8 cellular contexts compared by ENCODE assay signal in the genomic region with DNA sequence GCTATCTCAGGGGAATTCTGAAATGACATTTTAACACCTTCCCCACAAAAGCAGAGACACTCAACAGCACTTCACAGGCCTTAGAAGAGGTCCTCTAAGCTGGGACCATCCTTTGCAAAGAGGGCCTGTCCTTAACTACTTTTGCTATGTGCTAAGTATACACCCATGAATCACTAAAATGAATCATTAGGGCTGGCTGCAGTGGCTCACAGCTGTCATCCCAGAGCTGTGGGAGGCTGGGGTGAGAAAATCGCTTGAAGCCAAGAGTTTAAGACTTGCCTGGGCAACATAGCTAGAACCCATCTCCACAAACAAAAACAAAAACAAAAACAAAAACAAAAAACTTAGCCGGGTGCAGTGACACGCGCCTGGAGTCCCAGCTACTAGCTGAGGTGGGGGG. TPM values are rescaled to one million over a fixed set of nuclear protein-coding genes. Genes with fewer than 3 reads are reported as not detected.
DNase-seq lines count a peak whose midpoint lies in the region; ATAC-seq and TF ChIP-seq lines count a peak whose summit lies in the region.

No MANE protein-coding gene starts in this region.

- H3K4me1 ChIP-seq in mucosa of descending colon (ENCODE audit: low read depth), result no peaks in the 10 kb centered on the region

- no peak overlapping the region for H3K4me3 ChIP-seq in mucosa of descending colon

- ATAC-seq in mucosa of descending colon (peak; percentile 21), HG02588 (IDR thresholded peaks at IDR 0.05; ENCODE audit: unreplicated experiment) (no peak), GM18870 (IDR thresholded peaks at IDR 0.05; ENCODE audit: unreplicated experiment) (no peak)

- peak overlapping the region; percentile 40 for H3K27ac ChIP-seq in angular gyrus (ENCODE audit: low read depth, low read length)

- TF ChIP-seq CTCF in mucosa of descending colon (IDR thresholded peaks at IDR 0.05), result no peak

- H3K36me3 ChIP-seq in mucosa of descending colon (ENCODE audit: low read depth), result no peaks in the 10 kb centered on the region

- peak; percentile 32 for DNase-seq in Ammon's horn (ENCODE audit: low spot score)
- peak; percentile 92 for DNase-seq in LHCN-M2 (ENCODE audit: low read depth)
- DNase-seq in mucosa of descending colon, result no peak
- no peak for DNase-seq in cerebellar cortex (ENCODE audit: low spot score)
- DNase-seq in NCI-H1930 (lab: John Stamatoyannopoulos, UW), result no peak

- intact Hi-C loops in mucosa of descending colon (cut with DNase I, micrococcal nuclease), result no loop called here

- no peaks in the 10 kb centered on the region for H3K9me3 ChIP-seq in mucosa of descending colon

RNA-seq across cellular contexts. Expression of a gene that starts 53.9 kb away (rescaled TPM):
- 5.8 and 6.8 TPM in 2 replicates for total RNA-seq in LHCN-M2 (2014; rRNA removed)
- polyA plus RNA-seq in LHCN-M2 (2012), result 2.6 TPM
- total RNA-seq in mucosa of descending colon, result 10 to 100 TPM in 2 of 3 donors, 1 to 10 TPM in 1; 8.4 to 17.3 (median 10.7) TPM

Comparison
In these comparisons a context has a peak if more than half of its experiments do, and no peak if none do; other contexts are left out.
1. DNase-seq: peak in Ammon's horn (single experiment) and LHCN-M2 (single experiment); none in mucosa of descending colon (0 of 3), cerebellar cortex (single experiment) and NCI-H1930 (0 of 2).